In genomic region chr12:133130038-133130807, GRCh38 we compare ENCODE assay signal across 8 cellular contexts. TPM values are rescaled to one million over a fixed set of nuclear protein-coding genes. Genes with fewer than 3 reads are reported as not detected.
DNase-seq lines count a peak whose midpoint lies in the region; ATAC-seq and TF ChIP-seq lines count a peak whose summit lies in the region.

Gene ZNF10, plus strand, starts transcription at chr12:133130627. Its CDS starts 13,866 bp downstream, at chr12:133144493.
Gene ZNF891, minus strand, starts transcription at chr12:133130274. Its CDS starts 8,356 bp downstream, at chr12:133121918.

- TF ChIP-seq CTCF in activated B cell treated with CpG ODN at 0.5 μM for 24 hours (IDR thresholded peaks at IDR 0.05) = no peak
- peak in 4 of 11 experiments; percentile 8 to 25 (median 18) for TF ChIP-seq CTCF in spleen (IDR thresholded peaks at IDR 0.05 in 8 of 11, conservative IDR thresholded peaks at IDR 0.05 in 3 of 11)

- WGBS in spleen, 5 donors = 0 to 1% (median 0%) methylated on average over 27 to 87 of the region's 87 CpGs

- H3K27ac ChIP-seq in ACC112 (ENCODE audit: low read depth, low read length) (peak within 1 kb of the TSS; percentile 93), caudate nucleus (ENCODE audit: low read depth, low read length) (peak within 1 kb of the TSS; percentile 97), spleen (peak within 1 kb of the TSS; percentile 94 to 100 (median 99))

- H3K9me3 Mint-ChIP-seq in activated B cell treated with CpG ODN at 0.5 μM for 24 hours = peaks cover 28% of the 10 kb centered on the region

- CTCF ChIA-PET in activated B cell treated with CpG ODN at 0.5 μM for 24 hours (lab: Charles Lee) = no interaction called here

- peaks cover 4% of the 10 kb centered on the region for H3K4me1 ChIP-seq in ACC112 (ENCODE audit: control insufficient read depth, insufficient read depth, low read length, unreplicated experiment)
- H3K4me1 ChIP-seq in spleen = peaks cover 0 to 25% (median 14%) of the 10 kb centered on the region in 6 donors

- H3K36me3 Mint-ChIP-seq in activated B cell treated with CpG ODN at 0.5 μM for 24 hours (ENCODE audit: low read depth) = peaks cover 72% of the 10 kb centered on the region

- H2AFZ ChIP-seq in ACC112 (ENCODE audit: low read length, unreplicated experiment) = peak within 1 kb of the TSS; percentile 96

- H3K36me3 ChIP-seq in ACC112 (ENCODE audit: insufficient read depth, low read length) (peaks cover 39% of the 10 kb centered on the region), spleen (peaks cover 5 to 71% (median 29%) of the 10 kb centered on the region in 6 donors)

- H3K27me3 ChIP-seq in ACC112 (ENCODE audit: insufficient read depth, low read length) (no peaks in the 10 kb centered on the region), spleen (replicated peaks in 1 of 7) (no peaks in the 10 kb centered on the region)

- H3K27ac Mint-ChIP-seq in activated B cell treated with CpG ODN at 0.5 μM for 24 hours = peak within 1 kb of the TSS; percentile 98

- H3K27me3 Mint-ChIP-seq in activated B cell treated with CpG ODN at 0.5 μM for 24 hours = no peaks in the 10 kb centered on the region

- POLR2A ChIA-PET in activated B cell treated with CpG ODN at 0.5 μM for 24 hours (lab: Charles Lee) = interaction anchor here (0.7 to 2.8 kb wide), 10 partner anchors 49 to 369 kb away, joined by 3 to 62 read pairs (median 4); partner anchors contain the start of genes CHFR, ZNF140, ZNF26 and ZNF268

- TF ChIP-seq POLR2A in spleen (IDR thresholded peaks at IDR 0.05) = peak; percentile 13 to 73 (median 69)

- peaks cover 16 to 85% (median 79%) of the 10 kb centered on the region in 8 donors for H3K9me3 ChIP-seq in spleen

- H3K79me2 ChIP-seq in ACC112 (ENCODE audit: control insufficient read depth, insufficient read depth, low read length, unreplicated experiment) = peaks cover 17% of the 10 kb centered on the region

- peak within 1 kb of the TSS; percentile 95 for H3K4me3 Mint-ChIP-seq in activated B cell treated with CpG ODN at 0.5 μM for 24 hours

- H3K4me1 Mint-ChIP-seq in activated B cell treated with CpG ODN at 0.5 μM for 24 hours = peaks cover 21% of the 10 kb centered on the region

- intact Hi-C loops in activated B cell treated with CpG ODN at 0.5 μM for 24 hours (cut with micrococcal nuclease) (loop anchor here (1.0 to 5.0 kb wide), 9 partner anchors 50 to 368 kb away; partner anchors contain the start of genes ANKLE2, CHFR, GOLGA3 and ZNF140), spleen (cut with DNase I; ENCODE audit: low total_unique reads) (loop anchor here (5.0 kb wide), 1 partner anchor 48 kb away; the partner anchor contains the start of gene ZNF140)

- DNase-seq in NCI-H2196 (lab: John Stamatoyannopoulos, UW; ENCODE audit: unreplicated experiment) (peak; percentile 96), activated B cell treated with CpG ODN at 0.5 μM for 24 hours (peak; percentile 99), caudate nucleus (lab: John Stamatoyannopoulos, UW) (peak; percentile 50 to 97 (median 91)), inferior parietal cortex (ENCODE audit: extremely low spot score) (peak; percentile 88), spleen (peak; percentile 99)

- ATAC-seq in GM18868 (IDR thresholded peaks at IDR 0.05; ENCODE audit: unreplicated experiment) (peak; percentile 93), HG03108 (IDR thresholded peaks at IDR 0.05; ENCODE audit: unreplicated experiment) (peak; percentile 95), activated B cell treated with CpG ODN at 0.5 μM for 24 hours (ENCODE audit: low read depth) (peak; percentile 86)

- peak within 1 kb of the TSS; percentile 97 for H3K4me3 ChIP-seq in ACC112 (ENCODE audit: low read depth, low read length)
- peak within 1 kb of the TSS; percentile 59 to 91 (median 76) for H3K4me3 ChIP-seq in spleen

RNA-seq across cellular contexts. Expression of gene ZNF10, which starts in this region (rescaled TPM):
- total RNA-seq in activated B cell treated with CpG ODN at 0.5 μM for 24 hours (8.4 and 10.9 TPM in 2 replicates), spleen (10 to 100 TPM in 3 of 7 donors, 1 to 10 TPM in 4; 7.7 to 22.1 (median 9.3) TPM)
- 1 to 10 TPM; 3.3 to 4.9 (median 4.3) TPM for polyA plus RNA-seq in spleen

RNA-seq across cellular contexts. Expression of gene ZNF891, which starts in this region (rescaled TPM):
- total RNA-seq in activated B cell treated with CpG ODN at 0.5 μM for 24 hours (2.9 and 4.0 TPM in 2 replicates), spleen (1 to 10 TPM; 2.3 to 5.8 (median 3.2) TPM)
- under 1 TPM; 0.37 to 0.96 (median 0.39) TPM for polyA plus RNA-seq in spleen

Comparison
In these comparisons a context has a peak if more than half of its experiments do, and no peak if none do; other contexts are left out.
1. Peak in every context shown above with its lines: DNase-seq, ATAC-seq, H3K4me3 ChIP-seq and H3K27ac ChIP-seq.